Comparison of ENCODE assay signal across 8 cellular contexts in the genomic region with DNA sequence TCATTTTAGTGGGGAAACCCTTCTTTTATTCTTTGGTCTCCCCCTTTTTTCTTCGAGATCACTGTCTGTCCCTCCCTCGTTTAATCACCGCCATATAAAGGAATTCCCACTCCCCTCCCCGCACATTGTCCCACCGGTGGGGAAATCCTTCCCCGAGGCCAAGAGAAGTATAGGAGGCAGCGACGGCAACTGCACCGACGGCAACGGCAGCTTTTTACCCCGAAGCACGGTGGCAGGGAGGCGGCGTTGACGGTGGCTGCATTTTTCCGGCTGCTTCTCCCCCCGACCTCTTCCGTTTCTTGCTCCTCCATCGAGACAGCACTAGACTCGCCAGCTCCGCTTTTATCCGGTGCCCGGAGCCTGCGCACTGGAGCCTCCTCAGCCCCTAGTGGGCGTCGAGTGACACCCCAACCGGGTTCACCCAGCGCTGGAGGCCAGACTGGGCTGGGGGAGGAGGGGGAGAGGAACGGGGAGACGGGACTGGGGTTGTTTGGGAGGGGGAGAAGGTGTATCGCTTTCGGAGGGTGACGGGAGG. TPM values are rescaled to one million over a fixed set of nuclear protein-coding genes. Genes with fewer than 3 reads are reported as not detected.
DNase-seq lines count a peak whose midpoint lies in the region; ATAC-seq and TF ChIP-seq lines count a peak whose summit lies in the region.

No MANE protein-coding gene starts in this region.

- no peaks in the 10 kb centered on the region for H3K36me3 ChIP-seq in kidney epithelial cell (ENCODE audit: control insufficient read depth, insufficient read depth, low read length)

- peak; percentile 8 for ATAC-seq in GM18873 (IDR thresholded peaks at IDR 0.05; ENCODE audit: low FRiP score, unreplicated experiment)
- peak; percentile 31 for ATAC-seq in HG03139 (IDR thresholded peaks at IDR 0.05; ENCODE audit: unreplicated experiment)

- H3K27me3 ChIP-seq in kidney epithelial cell (ENCODE audit: control insufficient read depth, insufficient read depth, low read length), result no peaks in the 10 kb centered on the region

- H3K4me3 ChIP-seq in kidney epithelial cell (ENCODE audit: low read depth, low read length), result peak overlapping the region; percentile 98

- DNase-seq in AG08396 (ENCODE audit: low spot score) (peak; percentile 93), NCI-H2227 (lab: John Stamatoyannopoulos, UW; ENCODE audit: unreplicated experiment) (peak; percentile 96), cerebellar nuclear complex (lab: John Stamatoyannopoulos, UW) (peak; percentile 64 to 73), kidney epithelial cell (ENCODE audit: low read depth) (peak; percentile 56)
- peak; percentile 91 for DNase-seq in activated CD4-positive, CD25-positive, alpha-beta regulatory T cell treated with anti-CD3 and anti-CD28 coated beads, Interleukin-2, amount 50 U/mL, for 16 hours (ENCODE audit: low read depth, low spot score)
- peak; percentile 94 for DNase-seq in stimulated activated CD4-positive, alpha-beta T cell treated with anti-CD3 and anti-CD28 coated beads, Interleukin-15, amount 100 ng/mL, for 24 hours

- peak; percentile 70 for TF ChIP-seq CTCF in kidney epithelial cell (IDR thresholded peaks at IDR 0.05; ENCODE audit: insufficient read depth, low read length, poor library complexity, severe bottlenecking)

RNA-seq across cellular contexts. Expression of a gene that starts 0.7 kb away (rescaled TPM):
- 31.8 and 36.3 TPM in 2 replicates for total RNA-seq in kidney epithelial cell

Comparison
In these comparisons a context has a peak if more than half of its experiments do, and no peak if none do; other contexts are left out.
1. Peak in every context shown above with its lines: DNase-seq, ATAC-seq and H3K4me3 ChIP-seq.